10 cellular contexts compared by ENCODE assay signal in genomic region chr10:86945361-86946214, GRCh38. TPM values are rescaled to one million over a fixed set of nuclear protein-coding genes. Genes with fewer than 3 reads are reported as not detected.
DNase-seq lines count a peak whose midpoint lies in the region; ATAC-seq and TF ChIP-seq lines count a peak whose summit lies in the region.
"Had no signal": no experiment of that assay in that cellular context is flagged by ENCODE, and none has a peak within 500 bp of the region (broad histone marks: within the 10 kb centered on the region; RNA-seq: fewer than 3 reads in every experiment).

No MANE protein-coding gene starts in this region.

- H4K8ac ChIP-seq in mesenchymal stem cell (ENCODE audit: low read length): no peak overlapping the region

- H3K4me3 ChIP-seq in AG04449 (ENCODE audit: low read depth, low read length) (no peak overlapping the region), choroid plexus epithelial cell (ENCODE audit: low read depth, low read length) (no peak overlapping the region), mesenchymal stem cell (ENCODE audit: insufficient read depth in 1 of 2, low read depth in 1 of 2, low read length in 2 of 2) (peak overlapping the region in 1 of 2 experiments; percentile 26)

- no peak overlapping the region for H3K14ac ChIP-seq in mesenchymal stem cell (ENCODE audit: low read length in 2 of 2)

- no peak overlapping the region for H3K23ac ChIP-seq in mesenchymal stem cell (ENCODE audit: low read length in 2 of 2)

- POLR2A ChIA-PET in AG04449 (lab: Yijun Ruan, JAX): interaction anchor here (0.7 kb wide), 1 partner anchor 21 kb away, joined by 3 read pairs; no protein-coding TSS in a partner anchor

- no peak overlapping the region for H2AFZ ChIP-seq in mesenchymal stem cell (ENCODE audit: low read depth, low read length)

- CTCF ChIA-PET in AG04449 (lab: Yijun Ruan, JAX): interaction anchor here (0.7 to 17.4 kb wide), 10 partner anchors 8 to 253 kb away, joined by 3 to 171 read pairs (median 4); partner anchors contain the start of genes MMRN2 and SNCG

- H3K9me3 ChIP-seq in mesenchymal stem cell (ENCODE audit: control insufficient read depth, low read length): no peaks in the 10 kb centered on the region
- H3K9me3 ChIP-seq: neutrophil had no signal

- 79% methylated on average over 18 of the region's 18 CpGs for WGBS in mesenchymal stem cell

- H3K27me3 ChIP-seq in mesenchymal stem cell (ENCODE audit: control insufficient read depth in 1 of 2, insufficient read depth in 1 of 2, low read length in 2 of 2): peaks cover 0 to 8% of the 10 kb centered on the region in 2 experiments

- no peak overlapping the region for H2BK5ac ChIP-seq in mesenchymal stem cell (ENCODE audit: low read depth, low read length, poor library complexity, severe bottlenecking)

- no peak overlapping the region for H4K91ac ChIP-seq in mesenchymal stem cell (ENCODE audit: low read length)

- ATAC-seq in GM21423 (IDR thresholded peaks at IDR 0.05; ENCODE audit: unreplicated experiment): no peak

- H3K4me1 ChIP-seq in mesenchymal stem cell (ENCODE audit: control insufficient read depth, insufficient read depth, low read depth, low read length): peaks cover 4% of the 10 kb centered on the region

- H3K79me1 ChIP-seq in mesenchymal stem cell (replicated peaks; ENCODE audit: low read length, poor library complexity, severe bottlenecking): no peaks in the 10 kb centered on the region

- H2BK12ac ChIP-seq in mesenchymal stem cell (ENCODE audit: low read length in 2 of 2): no peak overlapping the region

- H2BK15ac ChIP-seq in mesenchymal stem cell (ENCODE audit: low read depth, poor library complexity, severe bottlenecking): no peak overlapping the region

- TF ChIP-seq CTCF in AG04449 (IDR thresholded peaks at IDR 0.05; ENCODE audit: insufficient read depth, low read length, missing control alignments): peak; percentile 55
- peak; percentile 47 for TF ChIP-seq CTCF in choroid plexus epithelial cell (conservative IDR thresholded peaks at IDR 0.05; ENCODE audit: low read depth, low read length)

- H3K9ac ChIP-seq in mesenchymal stem cell (ENCODE audit: low read length): peak overlapping the region; percentile 45

- H3K4me2 ChIP-seq in mesenchymal stem cell (ENCODE audit: low read length, poor library complexity, severe bottlenecking): no peak overlapping the region

- no peak for DNase-seq in AG04449 (ENCODE audit: low read depth, low spot score)
- peak; percentile 44 for DNase-seq in HuH-7 (ENCODE audit: low spot score)
- no peak for DNase-seq in choroid plexus epithelial cell (ENCODE audit: low read depth)
- DNase-seq in mesenchymal stem cell: no peak
- no peak for DNase-seq in HuH-7.5 (ENCODE audit: low spot score)
- no peak for DNase-seq in GM19240 (ENCODE audit: insufficient read length, low spot score)
- DNase-seq in occipital lobe (lab: John Stamatoyannopoulos, UW): no peak
- DNase-seq: activated CD4-positive, CD25-positive, alpha-beta regulatory T cell had no signal

- H3K18ac ChIP-seq in mesenchymal stem cell (ENCODE audit: low read depth in 1 of 2, low read length in 2 of 2): peak overlapping the region; percentile 11 to 30

- H3K36me3 ChIP-seq in mesenchymal stem cell (ENCODE audit: control insufficient read depth in 1 of 2, insufficient read depth in 2 of 2, low read depth in 1 of 2, low read length in 2 of 2): peaks cover 0 to 4% of the 10 kb centered on the region in 2 experiments
- H3K36me3 ChIP-seq: neutrophil had no signal

- no peak overlapping the region for H3K27ac ChIP-seq in mesenchymal stem cell (ENCODE audit: low read length, poor library complexity, severe bottlenecking)
- H3K27ac ChIP-seq: neutrophil had no signal

- no peak overlapping the region for H2AK5ac ChIP-seq in mesenchymal stem cell (ENCODE audit: low read length, severe bottlenecking)

- H2BK120ac ChIP-seq in mesenchymal stem cell (ENCODE audit: low read depth, low read length): no peak overlapping the region

- H3K4ac ChIP-seq in mesenchymal stem cell (ENCODE audit: low read depth in 1 of 2, low read length in 2 of 2): no peak overlapping the region

RNA-seq across cellular contexts. Expression of gene MMRN2, which starts 11.8 kb away (rescaled TPM):
- polyA plus RNA-seq in mesenchymal stem cell (2013, experiment 1 of 2): 0.41 TPM
- 0.34 TPM for polyA plus RNA-seq in mesenchymal stem cell (2013, experiment 2 of 2)
- 4.8 TPM for total RNA-seq in occipital lobe

RNA-seq across cellular contexts. Expression of gene SNCG, which starts 12.8 kb away (rescaled TPM):
- polyA plus RNA-seq in mesenchymal stem cell (2013, experiment 1 of 2): 12.8 TPM
- polyA plus RNA-seq in mesenchymal stem cell (2013, experiment 2 of 2): 12.6 TPM
- total RNA-seq in occipital lobe: 2.7 TPM

RNA-seq across cellular contexts. Expression of gene ADIRF, which starts 22.7 kb away (rescaled TPM):
- 0.30 TPM for polyA plus RNA-seq in mesenchymal stem cell (2013, experiment 1 of 2)
- polyA plus RNA-seq in mesenchymal stem cell (2013, experiment 2 of 2): 0.23 TPM
- not detected for total RNA-seq in occipital lobe
